In the genomic region with DNA sequence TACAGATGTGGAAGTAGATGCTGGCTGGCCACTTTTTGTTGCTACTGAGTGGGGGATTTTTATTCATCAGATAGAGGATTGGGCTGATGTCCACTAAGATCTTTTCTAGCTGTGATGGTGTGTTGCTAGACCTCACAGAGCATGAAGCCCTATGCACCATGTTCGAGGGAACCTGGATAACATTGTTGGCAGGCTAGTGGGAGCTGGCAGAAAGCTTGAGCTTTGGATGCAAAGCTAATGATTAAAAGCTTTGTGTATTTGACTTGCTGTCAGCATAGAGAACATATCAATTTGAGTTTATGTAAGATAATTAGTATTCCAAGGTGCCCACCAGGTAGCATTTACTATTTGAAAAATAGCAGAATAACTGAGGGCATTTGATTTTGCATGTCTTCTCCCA, we compare ENCODE assay signal across 1 cellular context.
TF ChIP-seq lines count a peak whose summit lies in the region.

No MANE protein-coding gene starts in this region.

TF ChIP-seq in SK-N-SH, 30 proteins besides CTCF, POLR2A, EP300 and RAD21 (continued from another document):
- TF ChIP-seq, protein P1, sequence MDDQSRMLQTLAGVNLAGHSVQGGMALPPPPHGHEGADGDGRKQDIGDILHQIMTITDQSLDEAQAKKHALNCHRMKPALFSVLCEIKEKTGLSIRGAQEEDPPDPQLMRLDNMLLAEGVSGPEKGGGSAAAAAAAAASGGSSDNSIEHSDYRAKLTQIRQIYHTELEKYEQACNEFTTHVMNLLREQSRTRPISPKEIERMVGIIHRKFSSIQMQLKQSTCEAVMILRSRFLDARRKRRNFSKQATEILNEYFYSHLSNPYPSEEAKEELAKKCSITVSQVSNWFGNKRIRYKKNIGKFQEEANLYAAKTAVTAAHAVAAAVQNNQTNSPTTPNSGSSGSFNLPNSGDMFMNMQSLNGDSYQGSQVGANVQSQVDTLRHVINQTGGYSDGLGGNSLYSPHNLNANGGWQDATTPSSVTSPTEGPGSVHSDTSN (IDR thresholded peaks at IDR 0.05), result no peak
- TF ChIP-seq YY1 (IDR thresholded peaks at IDR 0.05; ENCODE audit: low read depth), result no peak
